9 cellular contexts compared by ENCODE assay signal in the genomic region with DNA sequence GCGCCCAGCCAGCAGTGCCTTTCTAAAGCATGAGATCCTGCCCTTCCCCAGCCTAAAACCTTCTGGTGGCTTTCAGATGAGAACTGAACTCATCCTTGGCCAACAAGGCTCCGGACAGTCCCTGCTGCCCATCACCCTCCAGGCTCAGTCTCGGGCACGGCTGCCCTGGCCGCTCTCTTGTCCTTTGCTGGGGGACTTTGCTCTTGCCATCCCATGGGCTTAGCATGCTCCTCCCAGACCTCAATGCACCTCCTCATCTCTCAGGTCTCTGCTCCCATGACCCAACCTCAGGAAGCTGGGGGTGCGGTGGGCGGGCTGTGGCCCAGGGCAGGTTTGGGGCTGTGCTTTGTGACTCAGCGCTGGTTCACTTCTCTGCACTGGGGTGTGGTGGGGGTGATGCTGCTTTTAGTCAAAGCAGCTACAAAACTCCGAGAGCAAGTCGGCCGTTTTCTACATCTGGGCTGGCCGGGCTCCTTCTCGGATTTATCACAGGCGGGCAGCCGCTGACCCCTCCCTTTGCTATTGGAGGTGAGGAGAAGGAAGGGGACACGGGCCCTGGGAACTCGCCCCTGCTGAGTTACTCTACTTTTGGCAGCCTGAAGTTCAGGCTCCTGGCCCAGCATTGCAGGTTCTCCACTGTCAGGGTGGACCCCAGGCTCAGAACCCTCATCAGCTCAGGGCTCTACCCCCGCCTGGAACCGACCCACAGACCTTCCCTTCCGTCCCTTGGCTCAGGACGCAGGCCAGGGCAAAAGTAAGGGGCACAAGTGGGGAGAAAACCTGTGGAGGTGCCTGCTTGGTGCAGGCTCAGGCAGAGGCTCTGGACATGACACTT.
DNase-seq lines count a peak whose midpoint lies in the region; ATAC-seq and TF ChIP-seq lines count a peak whose summit lies in the region.
"Had no signal": no experiment of that assay in that cellular context is flagged by ENCODE, and none has a peak within 500 bp of the region (broad histone marks: within the 10 kb centered on the region; RNA-seq: fewer than 3 reads in every experiment).

No MANE protein-coding gene starts in this region.

- H3K27ac Mint-ChIP-seq in activated CD8-positive, alpha-beta T cell treated with anti-CD3 and anti-CD28 coated beads for 36 hours: peak overlapping the region; percentile 81

- CTCF ChIA-PET in activated CD8-positive, alpha-beta T cell treated with anti-CD3 and anti-CD28 coated beads for 36 hours (lab: Charles Lee): interaction anchor here (0.9 to 1.4 kb wide), 4 partner anchors 29 to 156 kb away, joined by 3 to 4 read pairs (median 3); a partner anchor contains a TSS

- no peaks in the 10 kb centered on the region for H3K9me3 ChIP-seq in stomach
- H3K9me3 ChIP-seq in BE2C: no peaks in the 10 kb centered on the region
- H3K9me3 ChIP-seq: lower lobe of right lung had no signal

- H3K9me3 Mint-ChIP-seq in activated CD8-positive, alpha-beta T cell treated with anti-CD3 and anti-CD28 coated beads for 36 hours: no peaks in the 10 kb centered on the region

- H3K27me3 ChIP-seq in stomach (peaks cover 0 to 24% (median 0%) of the 10 kb centered on the region in 3 donors), BE2C (no peaks in the 10 kb centered on the region)

- peaks cover 12 to 32% (median 24%) of the 10 kb centered on the region in 4 donors for H3K4me1 ChIP-seq in stomach
- H3K4me1 ChIP-seq in BE2C: peaks cover 13% of the 10 kb centered on the region

- POLR2A ChIA-PET in activated CD8-positive, alpha-beta T cell treated with anti-CD3 and anti-CD28 coated beads for 36 hours (lab: Charles Lee): interaction anchor here (0.8 to 2.4 kb wide), 8 partner anchors 14 to 279 kb away, joined by 3 to 14 read pairs (median 4); a partner anchor contains a TSS

- peak; percentile 96 for DNase-seq in Daoy (ENCODE audit: low read depth)
- DNase-seq in activated CD8-positive, alpha-beta T cell treated with anti-CD3 and anti-CD28 coated beads for 36 hours: peak; percentile 93
- peak; percentile 78 for DNase-seq in fibroblast of the aortic adventitia (ENCODE audit: low read depth)
- DNase-seq in stimulated activated CD8-positive, alpha-beta memory T cell treated with anti-CD3 and anti-CD28 coated beads, Interleukin-4, amount 100 ng/mL, for 4 hours (ENCODE audit: low read depth in 2 of 2, low spot score in 1 of 2): peak; percentile 75 to 80
- no peak for DNase-seq in stomach
- DNase-seq in BE2C: no peak
- no peak for DNase-seq in anterior cingulate cortex (lab: John Stamatoyannopoulos, UW)
- DNase-seq: lower lobe of right lung had no signal

- peak overlapping the region in 2 of 5 donors; percentile 38 to 42 for H3K27ac ChIP-seq in stomach

- no peak for TF ChIP-seq CTCF in activated CD8-positive, alpha-beta T cell treated with anti-CD3 and anti-CD28 coated beads for 36 hours (IDR thresholded peaks at IDR 0.05)
- no peak for TF ChIP-seq CTCF in fibroblast of the aortic adventitia (IDR thresholded peaks at IDR 0.05; ENCODE audit: insufficient read depth, low read length)
- TF ChIP-seq CTCF in stomach (IDR thresholded peaks at IDR 0.05): no peak
- TF ChIP-seq CTCF in BE2C (IDR thresholded peaks at IDR 0.05; ENCODE audit: low read depth, low read length): no peak

- 59 to 70% (median 63%) methylated on average over 18 to 21 of the region's 21 CpGs for WGBS in stomach, 5 donors

- peaks cover 28% of the 10 kb centered on the region for H3K27me3 Mint-ChIP-seq in activated CD8-positive, alpha-beta T cell treated with anti-CD3 and anti-CD28 coated beads for 36 hours

- ATAC-seq in HG03521 (IDR thresholded peaks at IDR 0.05; ENCODE audit: unreplicated experiment): peak; percentile 43
- peak; percentile 81 for ATAC-seq in activated CD8-positive, alpha-beta T cell treated with anti-CD3 and anti-CD28 coated beads for 36 hours

- no peaks in the 10 kb centered on the region for H3K36me3 ChIP-seq in stomach
- no peaks in the 10 kb centered on the region for H3K36me3 ChIP-seq in BE2C
- H3K36me3 ChIP-seq: lower lobe of right lung had no signal

- no peak for TF ChIP-seq POLR2A in stomach (IDR thresholded peaks at IDR 0.05)

- TF ChIP-seq EP300 in stomach (IDR thresholded peaks at IDR 0.05): no peak

- H3K4me3 Mint-ChIP-seq in activated CD8-positive, alpha-beta T cell treated with anti-CD3 and anti-CD28 coated beads for 36 hours: peak overlapping the region; percentile 32

- H3K4me3 ChIP-seq in fibroblast of the aortic adventitia (ENCODE audit: low read depth, low read length) (peak overlapping the region; percentile 56), stomach (peak overlapping the region in 1 of 4 donors; percentile 41), BE2C (ENCODE audit: low read depth, low read length) (no peak overlapping the region)

- H3K4me1 Mint-ChIP-seq in activated CD8-positive, alpha-beta T cell treated with anti-CD3 and anti-CD28 coated beads for 36 hours (ENCODE audit: low read depth): peaks cover 54% of the 10 kb centered on the region

- no peaks in the 10 kb centered on the region for H3K36me3 Mint-ChIP-seq in activated CD8-positive, alpha-beta T cell treated with anti-CD3 and anti-CD28 coated beads for 36 hours (ENCODE audit: low read depth)

- intact Hi-C loops in activated CD8-positive, alpha-beta T cell treated with anti-CD3 and anti-CD28 coated beads for 36 hours (cut with micrococcal nuclease): no loop called here
- intact Hi-C loops in stomach (cut with DNase I; ENCODE audit: low total_unique reads): no loop called here

Comparison
In these comparisons a context has a peak if more than half of its experiments do, and no peak if none do; other contexts are left out.
1. DNase-seq: peak in Daoy (single experiment), activated CD8-positive, alpha-beta T cell treated with anti-CD3 and anti-CD28 coated beads for 36 hours (single experiment), fibroblast of the aortic adventitia (single experiment) and stimulated activated CD8-positive, alpha-beta memory T cell treated with anti-CD3 and anti-CD28 coated beads, Interleukin-4, amount 100 ng/mL, for 4 hours (2 of 2); none in stomach (single experiment), BE2C (single experiment) and anterior cingulate cortex (0 of 58).